Comparison of ENCODE assay signal across 16 cellular contexts in the genomic region with DNA sequence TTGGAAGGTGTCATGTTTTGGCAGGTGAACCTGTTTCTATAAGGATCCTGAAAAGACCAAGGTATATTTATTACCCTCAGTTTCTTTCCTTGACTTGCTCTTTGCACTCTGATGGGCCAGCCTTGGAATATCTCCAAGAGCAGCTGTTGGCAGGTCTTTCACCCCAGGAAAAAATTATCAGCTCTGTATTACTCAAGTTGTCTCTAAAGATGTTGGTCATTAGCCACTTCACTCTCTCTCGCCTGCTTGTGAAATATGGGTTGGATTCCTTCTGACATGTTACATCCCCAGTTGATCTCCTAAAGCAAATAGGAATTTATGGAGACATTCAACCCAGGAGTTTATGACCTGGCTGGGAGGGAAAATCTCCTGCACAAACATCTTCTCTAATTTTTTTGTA.
DNase-seq lines count a peak whose midpoint lies in the region; ATAC-seq and TF ChIP-seq lines count a peak whose summit lies in the region.
"Had no signal": no experiment of that assay in that cellular context is flagged by ENCODE, and none has a peak within 500 bp of the region (broad histone marks: within the 10 kb centered on the region; RNA-seq: fewer than 3 reads in every experiment).

No MANE protein-coding gene starts in this region.

- H3K9me3 Mint-ChIP-seq in Calu3 (ENCODE audit: low read depth, unreplicated experiment) = peaks cover 5% of the 10 kb centered on the region

- no TSS peak for BruUV-seq in Calu3 (replicated peaks; lab: Mats Ljungman, UMichigan)

- peak overlapping the region; percentile 85 to 90 for H3K27ac ChIP-seq in ascending aorta
- peak overlapping the region; percentile 35 to 76 for H3K27ac ChIP-seq in left lung
- H3K27ac ChIP-seq in tibial artery = peak overlapping the region; percentile 76 to 82
- H3K27ac ChIP-seq: Peyer's patch had no signal

- H3K4me3 ChIP-seq in ascending aorta (no peak overlapping the region), left lung (no peak overlapping the region), tibial artery (no peak overlapping the region)
- H3K4me3 ChIP-seq: K562, Peyer's patch had no signal

- CTCF ChIA-PET in Calu3 (lab: Charles Lee) = interaction anchor here (1.4 to 1.6 kb wide), 3 partner anchors 10 to 172 kb away, joined by 5 to 8 read pairs (median 7); no protein-coding TSS in a partner anchor

- H3K4me3 Mint-ChIP-seq in Calu3 (ENCODE audit: low read depth, unreplicated experiment) = no peak overlapping the region

- TF ChIP-seq CTCF in Calu3 (IDR thresholded peaks at IDR 0.05; ENCODE audit: unreplicated experiment) (no peak), ascending aorta (IDR thresholded peaks at IDR 0.05) (no peak), left lung (IDR thresholded peaks at IDR 0.05) (no peak), tibial artery (IDR thresholded peaks at IDR 0.05) (no peak)

- DNase-seq in Calu3 (no peak), ascending aorta (ENCODE audit: low spot score in 2 of 2) (no peak), left lung (no peak), tibial artery (peak; percentile 51 to 69), mesenteric fat pad (ENCODE audit: low spot score) (no peak)
- DNase-seq: ACHN, COR-L47, DMS153, NCI-H1436 treated with DMSO at 0.1 percent for 48 hours, NCI-H2081, NCI-H510A treated with DMSO at 0.1 percent for 48 hours, Peyer's patch, Right ventricle myocardium superior had no signal

- ATAC-seq in left lung = peak; percentile 16
- no peak for ATAC-seq in GM18505 (IDR thresholded peaks at IDR 0.05; ENCODE audit: unreplicated experiment)
- no peak for ATAC-seq in HG02981 (IDR thresholded peaks at IDR 0.05; ENCODE audit: unreplicated experiment)
- ATAC-seq: K562 had no signal

- intact Hi-C loops in Calu3 (cut with micrococcal nuclease; ENCODE audit: unreplicated experiment) = no loop called here
- intact Hi-C loops in ascending aorta (cut with DNase I) = no loop called here
- intact Hi-C loops in left lung (cut with DNase I) = no loop called here
- intact Hi-C loops in tibial artery (cut with DNase I; ENCODE audit: low total_unique reads) = no loop called here

- H3K27me3 ChIP-seq in ascending aorta (no peaks in the 10 kb centered on the region), left lung (no peaks in the 10 kb centered on the region), tibial artery (no peaks in the 10 kb centered on the region)
- H3K27me3 ChIP-seq: Peyer's patch had no signal

- H3K4me1 ChIP-seq in ascending aorta = peaks cover 11 to 40% of the 10 kb centered on the region in 2 donors
- peaks cover 4 to 8% of the 10 kb centered on the region in 2 donors for H3K4me1 ChIP-seq in left lung
- H3K4me1 ChIP-seq in tibial artery = peaks cover 0 to 48% (median 30%) of the 10 kb centered on the region in 4 donors
- H3K4me1 ChIP-seq: Peyer's patch had no signal

- H3K27ac Mint-ChIP-seq in Calu3 (ENCODE audit: unreplicated experiment) = peak overlapping the region; percentile 8

- H3K36me3 ChIP-seq in ascending aorta (no peaks in the 10 kb centered on the region), left lung (no peaks in the 10 kb centered on the region), tibial artery (no peaks in the 10 kb centered on the region)
- H3K36me3 ChIP-seq: Peyer's patch had no signal

- no peaks in the 10 kb centered on the region for H3K27me3 Mint-ChIP-seq in Calu3 (ENCODE audit: unreplicated experiment)

- no peak for TF ChIP-seq POLR2A in GM18505 (IDR thresholded peaks at IDR 0.05; ENCODE audit: borderline replicate concordance, extremely low read depth, insufficient read depth, insufficient read length)

- H3K9me3 ChIP-seq in ascending aorta (no peaks in the 10 kb centered on the region), left lung (no peaks in the 10 kb centered on the region), tibial artery (no peaks in the 10 kb centered on the region)
- H3K9me3 ChIP-seq: Peyer's patch had no signal

- no peaks in the 10 kb centered on the region for H3K36me3 Mint-ChIP-seq in Calu3 (ENCODE audit: insufficient read depth, unreplicated experiment)

- H3K4me1 Mint-ChIP-seq in Calu3 (ENCODE audit: low read depth, unreplicated experiment) = peaks cover 20% of the 10 kb centered on the region

Comparison
In these comparisons a context has a peak if more than half of its experiments do, and no peak if none do; other contexts are left out.
1. DNase-seq: peak in tibial artery (2 of 2); none in Calu3 (single experiment), ascending aorta (0 of 2), left lung (0 of 2) and mesenteric fat pad (single experiment).
2. Peak in every context shown above with its lines, with median percentiles within 50 percentile points of each other: H3K27ac ChIP-seq.